ENCODE assay signal across 30 cellular contexts in genomic region chr5:33944543-33945132, GRCh38. TPM values are rescaled to one million over a fixed set of nuclear protein-coding genes. Genes with fewer than 3 reads are reported as not detected.
"Had no signal": no experiment of that assay in that cellular context is flagged by ENCODE, and none has a peak within 500 bp of the region (broad histone marks: within the 10 kb centered on the region; RNA-seq: fewer than 3 reads in every experiment).

No MANE protein-coding gene starts in this region.

- H3K4me3 ChIP-seq: breast epithelium, coronary artery, gastroesophageal sphincter, mucosa of descending colon, transverse colon had no signal

- ATAC-seq: activated T-cell treated with anti-CD3 and anti-CD28 coated beads, Interleukin-2, amount 50 U/mL, for 72 hours; gastroesophageal sphincter; left cardiac atrium; mucosa of descending colon; sciatic nerve; stimulated activated effector memory CD8-positive, alpha-beta T cell treated with anti-CD3 and anti-CD28 coated beads, Interleukin-12 subunit alpha, Interleukin-12 subunit beta, amount 100 ng/mL, for 72 hours; stimulated activated naive CD8-positive, alpha-beta T cell treated with anti-CD3 and anti-CD28 coated beads, Interleukin-15, amount 100 ng/mL, for 72 hours had no signal

- H3K36me3 Mint-ChIP-seq: activated naive CD8-positive, alpha-beta T cell treated with anti-CD3 and anti-CD28 coated beads, Interleukin-2, amount 10 ng/mL, durations not matched to agents 7 days and 5 days; memory B cell; stimulated activated effector memory CD8-positive, alpha-beta T cell treated with anti-CD3 and anti-CD28 coated beads, Interleukin-12 subunit alpha, Interleukin-12 subunit beta, amount 100 ng/mL, for 72 hours had no signal

- H3K4me3 Mint-ChIP-seq: activated CD4-positive, alpha-beta memory T cell treated with anti-CD3 and anti-CD28 coated beads, Interleukin-2, amount 10 ng/mL, durations not matched to agents 7 days and 5 days; activated naive CD4-positive, alpha-beta T cell treated with anti-CD3 and anti-CD28 coated beads for 36 hours; activated naive CD8-positive, alpha-beta T cell treated with anti-CD3 and anti-CD28 coated beads, Interleukin-2, amount 10 ng/mL, durations not matched to agents 7 days and 5 days; activated T-cell treated with anti-CD3 and anti-CD28 coated beads, Interleukin-2, amount 50 U/mL, for 72 hours; memory B cell; nephron progenitor cell; stimulated activated effector memory CD8-positive, alpha-beta T cell treated with anti-CD3 and anti-CD28 coated beads, Interleukin-12 subunit alpha, Interleukin-12 subunit beta, amount 100 ng/mL, for 72 hours; stimulated activated naive CD8-positive, alpha-beta T cell treated with anti-CD3 and anti-CD28 coated beads, Interleukin-15, amount 100 ng/mL, for 72 hours had no signal

- DNase-seq: activated CD4-positive, alpha-beta memory T cell treated with anti-CD3 and anti-CD28 coated beads, Interleukin-2, amount 10 ng/mL, durations not matched to agents 7 days and 5 days; activated CD4-positive, alpha-beta T cell treated with anti-CD3 and anti-CD28 coated beads for 4 hours; activated CD4-positive, CD25-positive, alpha-beta regulatory T cell; activated effector memory CD4-positive, alpha-beta T cell treated with Interleukin-2 at 50 U/mL for 16 hours; activated naive CD4-positive, alpha-beta T cell treated with anti-CD3 and anti-CD28 coated beads for 36 hours; activated naive CD8-positive, alpha-beta T cell treated with anti-CD3 and anti-CD28 coated beads, Interleukin-2, amount 10 ng/mL, durations not matched to agents 7 days and 5 days; activated T-cell treated with anti-CD3 and anti-CD28 coated beads, Interleukin-2, amount 50 U/mL, for 72 hours; amniotic stem cell; cerebellar nuclear complex; head of caudate nucleus; hypothalamus; islet precursor cell; left cardiac atrium; mucosa of descending colon; nephron progenitor cell; nucleus accumbens; small intestine; stimulated activated CD4-positive, alpha-beta T cell treated with anti-CD3 and anti-CD28 coated beads, Interleukin-2, amount 100 ng/mL, for 24 hours; stimulated activated naive CD8-positive, alpha-beta T cell treated with anti-CD3 and anti-CD28 coated beads, Interleukin-15, amount 100 ng/mL, for 72 hours; T-helper 9 cell; transverse colon had no signal

- H3K27ac Mint-ChIP-seq: activated CD4-positive, alpha-beta memory T cell treated with anti-CD3 and anti-CD28 coated beads, Interleukin-2, amount 10 ng/mL, durations not matched to agents 7 days and 5 days; activated naive CD4-positive, alpha-beta T cell treated with anti-CD3 and anti-CD28 coated beads for 36 hours; activated naive CD8-positive, alpha-beta T cell treated with anti-CD3 and anti-CD28 coated beads, Interleukin-2, amount 10 ng/mL, durations not matched to agents 7 days and 5 days; activated T-cell treated with anti-CD3 and anti-CD28 coated beads, Interleukin-2, amount 50 U/mL, for 72 hours; memory B cell; nephron progenitor cell; stimulated activated effector memory CD8-positive, alpha-beta T cell treated with anti-CD3 and anti-CD28 coated beads, Interleukin-12 subunit alpha, Interleukin-12 subunit beta, amount 100 ng/mL, for 72 hours; stimulated activated naive CD8-positive, alpha-beta T cell treated with anti-CD3 and anti-CD28 coated beads, Interleukin-15, amount 100 ng/mL, for 72 hours had no signal

- H3K27ac ChIP-seq: breast epithelium, coronary artery, epithelial cell of prostate, gastroesophageal sphincter, transverse colon had no signal

- H3K4me1 Mint-ChIP-seq: activated CD4-positive, alpha-beta memory T cell treated with anti-CD3 and anti-CD28 coated beads, Interleukin-2, amount 10 ng/mL, durations not matched to agents 7 days and 5 days; activated naive CD8-positive, alpha-beta T cell treated with anti-CD3 and anti-CD28 coated beads, Interleukin-2, amount 10 ng/mL, durations not matched to agents 7 days and 5 days; memory B cell; nephron progenitor cell; stimulated activated effector memory CD8-positive, alpha-beta T cell treated with anti-CD3 and anti-CD28 coated beads, Interleukin-12 subunit alpha, Interleukin-12 subunit beta, amount 100 ng/mL, for 72 hours; stimulated activated naive CD8-positive, alpha-beta T cell treated with anti-CD3 and anti-CD28 coated beads, Interleukin-15, amount 100 ng/mL, for 72 hours had no signal

- H3K9me3 ChIP-seq: breast epithelium, gastroesophageal sphincter, mucosa of descending colon, transverse colon had no signal

- H3K9me3 Mint-ChIP-seq: activated CD4-positive, alpha-beta memory T cell treated with anti-CD3 and anti-CD28 coated beads, Interleukin-2, amount 10 ng/mL, durations not matched to agents 7 days and 5 days; activated naive CD4-positive, alpha-beta T cell treated with anti-CD3 and anti-CD28 coated beads for 36 hours; activated naive CD8-positive, alpha-beta T cell treated with anti-CD3 and anti-CD28 coated beads, Interleukin-2, amount 10 ng/mL, durations not matched to agents 7 days and 5 days; nephron progenitor cell; stimulated activated effector memory CD8-positive, alpha-beta T cell treated with anti-CD3 and anti-CD28 coated beads, Interleukin-12 subunit alpha, Interleukin-12 subunit beta, amount 100 ng/mL, for 72 hours; stimulated activated naive CD8-positive, alpha-beta T cell treated with anti-CD3 and anti-CD28 coated beads, Interleukin-15, amount 100 ng/mL, for 72 hours had no signal

- H3K36me3 ChIP-seq: breast epithelium, gastroesophageal sphincter, transverse colon had no signal

- H3K4me1 ChIP-seq: breast epithelium, gastroesophageal sphincter, transverse colon had no signal

RNA-seq across cellular contexts. Expression of gene RXFP3, which starts 8.5 kb away (rescaled TPM):
- total RNA-seq: activated CD4-positive, alpha-beta memory T cell treated with anti-CD3 and anti-CD28 coated beads, Interleukin-2, amount 10 ng/mL, durations not matched to agents 7 days and 5 days; activated naive CD4-positive, alpha-beta T cell treated with anti-CD3 and anti-CD28 coated beads for 36 hours; activated naive CD8-positive, alpha-beta T cell treated with anti-CD3 and anti-CD28 coated beads, Interleukin-2, amount 10 ng/mL, durations not matched to agents 7 days and 5 days; activated T-cell treated with anti-CD3 and anti-CD28 coated beads, Interleukin-2, amount 50 U/mL, for 72 hours; breast epithelium; gastroesophageal sphincter; left cardiac atrium; lower leg skin; mucosa of descending colon; sciatic nerve; T-helper 1 cell treated with Interleukin-12 subunit alpha and Interleukin-12 subunit beta and Interleukin-4 antibody, amounts not matched to agents 30 ng/mL and 1 ng/mL, for 36 hours; transverse colon had no signal
- polyA plus RNA-seq: small intestine had no signal

RNA-seq across cellular contexts. Expression of gene SLC45A2, which starts 39.9 kb away (rescaled TPM):
- total RNA-seq: activated naive CD4-positive, alpha-beta T cell treated with anti-CD3 and anti-CD28 coated beads for 36 hours; activated T-cell treated with anti-CD3 and anti-CD28 coated beads, Interleukin-2, amount 50 U/mL, for 72 hours; breast epithelium; sciatic nerve; T-helper 1 cell treated with Interleukin-12 subunit alpha and Interleukin-12 subunit beta and Interleukin-4 antibody, amounts not matched to agents 30 ng/mL and 1 ng/mL, for 36 hours had no signal
- polyA plus RNA-seq: small intestine had no signal

RNA-seq across cellular contexts. Expression of gene ADAMTS12, which starts 52.8 kb away (rescaled TPM):
- total RNA-seq: activated CD4-positive, alpha-beta memory T cell treated with anti-CD3 and anti-CD28 coated beads, Interleukin-2, amount 10 ng/mL, durations not matched to agents 7 days and 5 days; activated naive CD4-positive, alpha-beta T cell treated with anti-CD3 and anti-CD28 coated beads for 36 hours; activated naive CD8-positive, alpha-beta T cell treated with anti-CD3 and anti-CD28 coated beads, Interleukin-2, amount 10 ng/mL, durations not matched to agents 7 days and 5 days; T-helper 1 cell treated with Interleukin-12 subunit alpha and Interleukin-12 subunit beta and Interleukin-4 antibody, amounts not matched to agents 30 ng/mL and 1 ng/mL, for 36 hours had no signal
